ENCODE assay signal across 1 cellular context in genomic region chr12:169528-170360, GRCh38.
TF ChIP-seq lines count a peak whose summit lies in the region.

No MANE protein-coding gene starts in this region.

TF ChIP-seq in HCT116, 20 proteins besides CTCF, POLR2A, EP300 and RAD21 (continued from another document):
- TF ChIP-seq ZBTB33 (IDR thresholded peaks at IDR 0.05; ENCODE audit: extremely low read depth, insufficient replicate concordance, low read length) = no peak
- TF ChIP-seq EZH2phosphoT487 (IDR thresholded peaks at IDR 0.05; ENCODE audit: borderline replicate concordance) = no peak
- TF ChIP-seq SRF (IDR thresholded peaks at IDR 0.05; ENCODE audit: low read depth) = no peak
- TF ChIP-seq TCF7L2 (IDR thresholded peaks at IDR 0.05; ENCODE audit: borderline replicate concordance, extremely low read depth, insufficient read depth, insufficient read length) = no peak
- no peak for TF ChIP-seq REST (IDR thresholded peaks at IDR 0.05; ENCODE audit: low read depth)
- TF ChIP-seq SIN3A (IDR thresholded peaks at IDR 0.05; ENCODE audit: low read depth) = no peak
- TF ChIP-seq ZNF274 (IDR thresholded peaks at IDR 0.05; ENCODE audit: low read depth, low read length) = no peak
- no peak for TF ChIP-seq FOSL1 (IDR thresholded peaks at IDR 0.05; ENCODE audit: low read depth)
- TF ChIP-seq SP1 (IDR thresholded peaks at IDR 0.05; ENCODE audit: low read depth) = no peak
